ENCODE assay signal across 8 cellular contexts in the genomic region with DNA sequence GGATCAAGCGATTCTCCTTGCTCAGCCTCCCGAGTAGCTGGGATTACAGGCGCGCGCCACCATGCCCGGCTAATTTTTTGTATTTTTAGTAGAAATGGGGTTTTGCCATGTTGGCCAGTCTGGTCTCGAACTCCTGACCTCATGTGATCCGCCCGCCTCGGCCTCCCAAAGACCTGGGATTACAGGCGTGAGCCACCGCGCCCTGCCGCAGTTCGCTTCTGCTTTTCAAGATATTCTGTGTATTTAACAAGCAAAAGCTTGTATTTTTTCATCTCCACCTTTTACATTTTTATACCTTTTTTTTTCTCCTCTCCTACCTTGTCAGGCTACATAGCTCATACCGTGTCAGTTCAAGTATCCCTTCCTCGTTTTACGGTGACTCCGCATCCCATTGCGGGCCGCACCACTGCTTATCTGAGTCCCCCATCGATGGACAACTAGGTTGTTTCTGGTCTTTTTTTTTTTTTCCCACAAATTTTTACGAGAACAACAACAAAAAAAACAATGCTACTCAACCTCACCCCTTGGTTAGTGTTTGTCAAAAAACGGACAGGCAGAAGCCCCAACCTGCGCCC. TPM values are rescaled to one million over a fixed set of nuclear protein-coding genes. Genes with fewer than 3 reads are reported as not detected.
DNase-seq lines count a peak whose midpoint lies in the region; ATAC-seq and TF ChIP-seq lines count a peak whose summit lies in the region.
"Not testable (repeated sequence)": the region's sequence is repeated elsewhere in the genome, so short reads cannot be mapped to it uniquely, and the experiment has no call there.

No MANE protein-coding gene starts in this region.

- peak overlapping the region; percentile 84 for H3K27ac ChIP-seq in Panc1 (ENCODE audit: low read length)
- not testable (repeated sequence) for H3K27ac ChIP-seq in ectodermal cell (ENCODE audit: insufficient read depth, low read depth, low read length, poor library complexity, severe bottlenecking); iPS DF 6.9 (ENCODE audit: low read length)

- POLR2A ChIA-PET in BJ (lab: Charles Lee) = not testable (repeated sequence)
- POLR2A ChIA-PET in HEK293T (lab: Yijun Ruan, JAX) (interaction anchor here (0.7 to 1.6 kb wide), 5 partner anchors 9 to 163 kb away, joined by 3 to 5 read pairs (median 3); a partner anchor contains a TSS), Panc1 (lab: Charles Lee) (interaction anchor here (0.6 to 0.7 kb wide), 3 partner anchors 34 to 191 kb away, joined by 3 to 12 read pairs (median 7); no protein-coding TSS in a partner anchor)

- not testable (repeated sequence) for DNase-seq in BJ (ENCODE audit: low read depth); HEK293T (ENCODE audit: extremely low spot score); Panc1 (ENCODE audit: low read depth, low spot score); activated naive CD4-positive, alpha-beta T cell treated with anti-CD3 and anti-CD28 coated beads for 36 hours; iPS DF 6.9 (ENCODE audit: low read depth, low spot score); natural killer cell treated with Interleukin-12 subunit alpha and Interleukin-12 subunit beta and Interleukin-15 and Interleukin-18, amount 100 ng/mL, for 72 hours (ENCODE audit: low spot score); stimulated activated naive CD8-positive, alpha-beta T cell treated with anti-CD3 and anti-CD28 coated beads, Interleukin-15, amount 100 ng/mL, for 72 hours

- peak overlapping the region; percentile 85 for H3K4me3 Mint-ChIP-seq in activated naive CD4-positive, alpha-beta T cell treated with anti-CD3 and anti-CD28 coated beads for 36 hours
- peak overlapping the region; percentile 99 for H3K4me3 Mint-ChIP-seq in natural killer cell treated with Interleukin-12 subunit alpha and Interleukin-12 subunit beta and Interleukin-15 and Interleukin-18, amount 100 ng/mL, for 72 hours
- peak overlapping the region; percentile 90 to 98 for H3K4me3 Mint-ChIP-seq in stimulated activated naive CD8-positive, alpha-beta T cell treated with anti-CD3 and anti-CD28 coated beads, Interleukin-15, amount 100 ng/mL, for 72 hours

- 36% methylated on average over 25 of the region's 25 CpGs for WGBS in ectodermal cell, 2 experiments
- WGBS in iPS DF 6.9 (ENCODE audit: insufficient coverage, insufficient read length) = no CpG with 5 or more reads among the region's 25 CpGs

- not testable (repeated sequence) for H3K36me3 Mint-ChIP-seq in activated naive CD4-positive, alpha-beta T cell treated with anti-CD3 and anti-CD28 coated beads for 36 hours (ENCODE audit: low read depth); natural killer cell treated with Interleukin-12 subunit alpha and Interleukin-12 subunit beta and Interleukin-15 and Interleukin-18, amount 100 ng/mL, for 72 hours

- not testable (repeated sequence) for BruUV-seq in Panc1 (replicated peaks; lab: Mats Ljungman, UMichigan)

- H3K4me1 Mint-ChIP-seq in activated naive CD4-positive, alpha-beta T cell treated with anti-CD3 and anti-CD28 coated beads for 36 hours (ENCODE audit: low read depth) = peaks cover 17% of the 10 kb centered on the region
- H3K4me1 Mint-ChIP-seq in natural killer cell treated with Interleukin-12 subunit alpha and Interleukin-12 subunit beta and Interleukin-15 and Interleukin-18, amount 100 ng/mL, for 72 hours (ENCODE audit: low read depth in 2 of 2) = peaks cover 33 to 39% of the 10 kb centered on the region in 2 donors
- H3K4me1 Mint-ChIP-seq in stimulated activated naive CD8-positive, alpha-beta T cell treated with anti-CD3 and anti-CD28 coated beads, Interleukin-15, amount 100 ng/mL, for 72 hours = peaks cover 46% of the 10 kb centered on the region

- not testable (repeated sequence) for H3K36me3 ChIP-seq in BJ (ENCODE audit: control insufficient read depth, insufficient read depth, low read length); Panc1 (ENCODE audit: control insufficient read depth, insufficient read depth, low read length); ectodermal cell (ENCODE audit: control insufficient read depth, insufficient read depth, low read length); iPS DF 6.9 (ENCODE audit: control insufficient read depth, insufficient read depth, low read length)

- in situ Hi-C loops in Panc1 (cut with HindIII; ENCODE audit: low pct_unique_long_range_greater_than_20kb, low sequenced_read_pairs) = not testable (repeated sequence)

- H3K27ac Mint-ChIP-seq in activated naive CD4-positive, alpha-beta T cell treated with anti-CD3 and anti-CD28 coated beads for 36 hours = peak overlapping the region; percentile 88
- H3K27ac Mint-ChIP-seq in natural killer cell treated with Interleukin-12 subunit alpha and Interleukin-12 subunit beta and Interleukin-15 and Interleukin-18, amount 100 ng/mL, for 72 hours = peak overlapping the region; percentile 79 to 91
- H3K27ac Mint-ChIP-seq in stimulated activated naive CD8-positive, alpha-beta T cell treated with anti-CD3 and anti-CD28 coated beads, Interleukin-15, amount 100 ng/mL, for 72 hours = peak overlapping the region; percentile 96 to 97

- not testable (repeated sequence) for ATAC-seq in Panc1; natural killer cell treated with Interleukin-12 subunit alpha and Interleukin-12 subunit beta and Interleukin-15 and Interleukin-18, amount 100 ng/mL, for 72 hours; stimulated activated naive CD8-positive, alpha-beta T cell treated with anti-CD3 and anti-CD28 coated beads, Interleukin-15, amount 100 ng/mL, for 72 hours

- CTCF ChIA-PET in BJ (lab: Yijun Ruan, JAX) (interaction anchor here (1.0 to 3.1 kb wide), 7 partner anchors 10 to 164 kb away, joined by 3 to 12 read pairs (median 4); a partner anchor contains a TSS), Panc1 (lab: Charles Lee) (interaction anchor here (0.6 to 0.7 kb wide), 3 partner anchors 96 to 315 kb away, joined by 3 read pairs; no protein-coding TSS in a partner anchor)
- CTCF ChIA-PET in HEK293T (lab: Yijun Ruan, JAX) = not testable (repeated sequence)
- CTCF ChIA-PET in activated naive CD4-positive, alpha-beta T cell treated with anti-CD3 and anti-CD28 coated beads for 36 hours (lab: Charles Lee) = interaction anchor here (0.6 to 1.5 kb wide), 4 partner anchors 26 to 250 kb away, joined by 3 to 4 read pairs (median 4); a partner anchor contains a TSS

- TF ChIP-seq CTCF in BJ (IDR thresholded peaks at IDR 0.05; ENCODE audit: insufficient read depth, low read depth, low read length); Panc1 (IDR thresholded peaks at IDR 0.05): not testable (repeated sequence)

- not testable (repeated sequence) for H3K4me1 ChIP-seq in Panc1 (ENCODE audit: control insufficient read depth, insufficient read depth, low read length); ectodermal cell (ENCODE audit: control insufficient read depth, insufficient read depth, low read length); iPS DF 6.9 (ENCODE audit: control insufficient read depth, insufficient read depth, low read length)

- H3K27me3 ChIP-seq in BJ (ENCODE audit: control insufficient read depth, insufficient read depth, low read length); Panc1 (ENCODE audit: control insufficient read depth, insufficient read depth, low read length); ectodermal cell (ENCODE audit: control insufficient read depth, insufficient read depth, low read length, poor library complexity, severe bottlenecking); iPS DF 6.9 (ENCODE audit: control insufficient read depth, insufficient read depth, low read length): not testable (repeated sequence)

- H3K9me3 ChIP-seq in Panc1 (ENCODE audit: control insufficient read depth, insufficient read depth, low read depth, low read length); ectodermal cell (ENCODE audit: control insufficient read depth, low read length); iPS DF 6.9 (ENCODE audit: control insufficient read depth, insufficient read depth, low read length): not testable (repeated sequence)

- H3K4me3 ChIP-seq in BJ (ENCODE audit: low read depth, low read length) = peak overlapping the region; percentile 43
- peak overlapping the region; percentile 63 to 66 for H3K4me3 ChIP-seq in Panc1 (ENCODE audit: low read depth in 2 of 2, low read length in 2 of 2)
- peak overlapping the region; percentile 39 for H3K4me3 ChIP-seq in ectodermal cell (ENCODE audit: insufficient read depth, low read depth, low read length)
- peak overlapping the region; percentile 35; the same call in 1 of the 2 replicates for H3K4me3 ChIP-seq in iPS DF 6.9 (ENCODE audit: low read length)

- H3K9me3 Mint-ChIP-seq in activated naive CD4-positive, alpha-beta T cell treated with anti-CD3 and anti-CD28 coated beads for 36 hours; natural killer cell treated with Interleukin-12 subunit alpha and Interleukin-12 subunit beta and Interleukin-15 and Interleukin-18, amount 100 ng/mL, for 72 hours; stimulated activated naive CD8-positive, alpha-beta T cell treated with anti-CD3 and anti-CD28 coated beads, Interleukin-15, amount 100 ng/mL, for 72 hours: not testable (repeated sequence)

- intact Hi-C loops in Panc1 (cut with micrococcal nuclease; ENCODE audit: unreplicated experiment) = loop anchor here (10.0 kb wide), 1 partner anchor 85 kb away; a partner anchor contains a TSS
- intact Hi-C loops in activated naive CD4-positive, alpha-beta T cell treated with anti-CD3 and anti-CD28 coated beads for 36 hours (cut with micrococcal nuclease) = loop anchor here (1.0 to 10.0 kb wide), 6 partner anchors 9 to 725 kb away; a partner anchor contains a TSS

- H3K27me3 Mint-ChIP-seq in activated naive CD4-positive, alpha-beta T cell treated with anti-CD3 and anti-CD28 coated beads for 36 hours (ENCODE audit: low read depth); natural killer cell treated with Interleukin-12 subunit alpha and Interleukin-12 subunit beta and Interleukin-15 and Interleukin-18, amount 100 ng/mL, for 72 hours; stimulated activated naive CD8-positive, alpha-beta T cell treated with anti-CD3 and anti-CD28 coated beads, Interleukin-15, amount 100 ng/mL, for 72 hours: not testable (repeated sequence)

RNA-seq across cellular contexts. Expression of a gene that starts 9.2 kb away (rescaled TPM):
- polyA plus RNA-seq in BJ (2011; rRNA removed) = 0.53 and 0.63 TPM in 2 replicates
- 3.9 and 4.9 TPM in 2 replicates for polyA minus RNA-seq in BJ (2011; rRNA and poly(A)+ RNA removed)
- total RNA-seq in Panc1 (2021; ENCODE audit: unreplicated experiment) = 13.7 TPM
- polyA plus RNA-seq in Panc1 (2012; ENCODE audit: insufficient read length) = 10.3 TPM
- 10 to 100 TPM; 11.2 to 12.5 TPM for total RNA-seq in activated naive CD4-positive, alpha-beta T cell treated with anti-CD3 and anti-CD28 coated beads for 36 hours
- polyA plus RNA-seq in ectodermal cell (2013, experiment 1 of 4) = 25.3 TPM
- 27.8 TPM for polyA plus RNA-seq in ectodermal cell (2013, experiment 2 of 4)
- polyA plus RNA-seq in ectodermal cell (2013, experiment 3 of 4) = 21.2 TPM
- polyA plus RNA-seq in ectodermal cell (2013, experiment 4 of 4) = 22.4 TPM
- total RNA-seq in natural killer cell treated with Interleukin-12 subunit alpha and Interleukin-12 subunit beta and Interleukin-15 and Interleukin-18, amount 100 ng/mL, for 72 hours = 10 to 100 TPM; 14.4 to 17.5 TPM

RNA-seq across cellular contexts. Expression of a gene that starts 26.8 kb away (rescaled TPM):
- polyA plus RNA-seq in BJ (2011; rRNA removed) = 0.05 and 0.06 TPM in 2 replicates
- polyA minus RNA-seq in BJ (2011; rRNA and poly(A)+ RNA removed) = not detected in 2 replicates
- 0.15 TPM for total RNA-seq in Panc1 (2021; ENCODE audit: unreplicated experiment)
- polyA plus RNA-seq in Panc1 (2012; ENCODE audit: insufficient read length) = 0.45 TPM
- under 1 TPM; 0.33 to 0.44 TPM for total RNA-seq in activated naive CD4-positive, alpha-beta T cell treated with anti-CD3 and anti-CD28 coated beads for 36 hours
- not detected for polyA plus RNA-seq in ectodermal cell (2013, experiment 1 of 4)
- not detected for polyA plus RNA-seq in ectodermal cell (2013, experiment 2 of 4)
- not detected for polyA plus RNA-seq in ectodermal cell (2013, experiment 3 of 4)
- polyA plus RNA-seq in ectodermal cell (2013, experiment 4 of 4) = 0.04 TPM
- total RNA-seq in natural killer cell treated with Interleukin-12 subunit alpha and Interleukin-12 subunit beta and Interleukin-15 and Interleukin-18, amount 100 ng/mL, for 72 hours = under 1 TPM in 1 of 2 donors, not detected in 1; 0.10 TPM
